ENCODE assay signal across 1 cellular context in genomic region chr3:8622873-8623725, GRCh38.
TF ChIP-seq lines count a peak whose summit lies in the region.

No MANE protein-coding gene starts in this region.

TF ChIP-seq in GM23338, 12 proteins besides CTCF, POLR2A, EP300 and RAD21 (continued from another document):
- TF ChIP-seq ETS1 (IDR thresholded peaks at IDR 0.05) (no peak), ZNF114 (CRISPR knock-in tag; IDR thresholded peaks at IDR 0.05) (no peak), ZNF331 (CRISPR knock-in tag; IDR thresholded peaks at IDR 0.05; ENCODE audit: low read depth) (no peak), NANOG (IDR thresholded peaks at IDR 0.05; ENCODE audit: borderline replicate concordance) (no peak)
